23 cellular contexts compared by ENCODE assay signal in genomic region chr2:26717362-26717761, GRCh38. TPM values are rescaled to one million over a fixed set of nuclear protein-coding genes. Genes with fewer than 3 reads are reported as not detected.
DNase-seq lines count a peak whose midpoint lies in the region; ATAC-seq, FAIRE-seq and TF ChIP-seq lines count a peak whose summit lies in the region.
"Had no signal": no experiment of that assay in that cellular context is flagged by ENCODE, and none has a peak within 500 bp of the region (broad histone marks: within the 10 kb centered on the region; RNA-seq: fewer than 3 reads in every experiment).

No MANE protein-coding gene starts in this region.

- no peaks in the 10 kb centered on the region for H3K36me3 ChIP-seq in kidney (ENCODE audit: control insufficient read depth in 1 of 2, insufficient read depth in 2 of 2, low read length in 2 of 2)
- H3K36me3 ChIP-seq in effector memory CD4-positive, alpha-beta T cell (ENCODE audit: control insufficient read depth, insufficient read depth, low read length): no peaks in the 10 kb centered on the region
- H3K36me3 ChIP-seq: SJCRH30 had no signal

- no peak overlapping the region for H3K27ac ChIP-seq in kidney (ENCODE audit: low read depth in 2 of 2, low read length in 2 of 2)
- no peak overlapping the region for H3K27ac ChIP-seq in effector memory CD4-positive, alpha-beta T cell (ENCODE audit: insufficient read depth, low read length, poor library complexity, severe bottlenecking)
- H3K27ac ChIP-seq: C4-2B, GM23248, SJCRH30 had no signal

- ATAC-seq in Right ventricle myocardium superior (ENCODE audit: poor library complexity) (peak; percentile 10), left ventricle myocardium superior (no peak), HG03565 (IDR thresholded peaks at IDR 0.05; ENCODE audit: unreplicated experiment) (no peak)
- ATAC-seq: GM12878 had no signal

- no peaks in the 10 kb centered on the region for H3K9me3 ChIP-seq in kidney (ENCODE audit: control insufficient read depth in 1 of 2, low read length in 2 of 2)
- no peaks in the 10 kb centered on the region for H3K9me3 ChIP-seq in effector memory CD4-positive, alpha-beta T cell (ENCODE audit: control insufficient read depth, low read length)
- H3K9me3 ChIP-seq: SJCRH30 had no signal

- no peak overlapping the region for H3K4me3 ChIP-seq in kidney (ENCODE audit: low read length in 2 of 2)
- H3K4me3 ChIP-seq in effector memory CD4-positive, alpha-beta T cell (ENCODE audit: insufficient read depth, low read depth, low read length, poor library complexity, severe bottlenecking): no peak overlapping the region
- H3K4me3 ChIP-seq: GM12878, GM23248, SJCRH30 had no signal

- intact Hi-C loops in Right ventricle myocardium superior (cut with DNase I): no loop called here
- intact Hi-C loops in left ventricle myocardium superior (cut with micrococcal nuclease): no loop called here
- intact Hi-C loops in kidney (cut with DNase I): no loop called here

- no peaks in the 10 kb centered on the region for H3K27me3 ChIP-seq in effector memory CD4-positive, alpha-beta T cell (replicated peaks; ENCODE audit: control insufficient read depth, insufficient read depth, low read length, poor library complexity, severe bottlenecking)
- H3K27me3 ChIP-seq: SJCRH30 had no signal

- TF ChIP-seq CTCF in kidney (IDR thresholded peaks at IDR 0.05; ENCODE audit: borderline replicate concordance, extremely low read depth, insufficient read depth): no peak

- no peak overlapping the region for H3K9ac ChIP-seq in kidney (ENCODE audit: low read length in 2 of 2)
- H3K9ac ChIP-seq: GM23248 had no signal

- H3K4me1 ChIP-seq in kidney (ENCODE audit: control insufficient read depth in 1 of 2, insufficient read depth in 1 of 2, low read depth in 1 of 2, low read length in 2 of 2): peaks cover 7 to 18% of the 10 kb centered on the region in 2 donors
- no peaks in the 10 kb centered on the region for H3K4me1 ChIP-seq in effector memory CD4-positive, alpha-beta T cell (ENCODE audit: control insufficient read depth, insufficient read depth, low read length, poor library complexity, severe bottlenecking)

- FAIRE-seq in kidney (lab: Jason Lieb, UNC): no peak
- FAIRE-seq: GM12878 had no signal

- DNase-seq in Right ventricle myocardium superior: no peak
- DNase-seq in left ventricle myocardium superior: no peak
- DNase-seq in cerebellar cortex (ENCODE audit: low spot score): peak; percentile 85
- peak; percentile 39 for DNase-seq in kidney
- no peak for DNase-seq in NCI-H2107 (lab: John Stamatoyannopoulos, UW)
- no peak for DNase-seq in effector memory CD4-positive, alpha-beta T cell
- DNase-seq in activated CD8-positive, alpha-beta memory T cell treated with anti-CD3 and anti-CD28 coated beads, Interleukin-2, amount 50 U/mL, for 48 hours: no peak
- DNase-seq: DMS79 treated with DMSO at 0.1 percent for 48 hours; GM23248; H9; KG1; NCI-H1092 treated with DMSO at 0.1 percent for 48 hours; NCI-H1436 treated with DMSO at 0.1 percent for 48 hours; NCI-H2029; NCI-H226; NCI-H510A treated with DMSO at 0.1 percent for 48 hours; NCI-H748 treated with DMSO at 0.1 percent for 48 hours; NK-92 treated with Interleukin-12 subunit alpha and Interleukin-12 subunit beta, amount 100 ng/mL, for 24 hours had no signal

RNA-seq across cellular contexts. Expression of gene KCNK3, which starts 24.8 kb away (rescaled TPM):
- total RNA-seq in Right ventricle myocardium superior (2.7 TPM), left ventricle myocardium superior (2.8 TPM), kidney (8.1 TPM)
- 2.1 TPM for polyA plus RNA-seq in kidney (ENCODE audit: insufficient read depth, low read depth, low replicate concordance)
- total RNA-seq: GM23248, HT1080 had no signal
- polyA plus RNA-seq: GM12878, GM23248 had no signal

RNA-seq across cellular contexts. Expression of gene SLC35F6, which starts 46.7 kb away (rescaled TPM):
- total RNA-seq in Right ventricle myocardium superior (18.3 TPM), left ventricle myocardium superior (19.9 TPM), kidney (63.7 TPM)
- polyA plus RNA-seq in kidney (ENCODE audit: insufficient read depth, low read depth, low replicate concordance): 43.1 TPM

Comparison
In these comparisons a context has a peak if more than half of its experiments do, and no peak if none do; other contexts are left out.
1. DNase-seq: peak in cerebellar cortex (single experiment) and kidney (single experiment); none in Right ventricle myocardium superior (single experiment), left ventricle myocardium superior (single experiment), NCI-H2107 (single experiment), effector memory CD4-positive, alpha-beta T cell (0 of 3) and activated CD8-positive, alpha-beta memory T cell treated with anti-CD3 and anti-CD28 coated beads, Interleukin-2, amount 50 U/mL, for 48 hours (single experiment).